Comparison of ENCODE assay signal across 9 cellular contexts in the genomic region with DNA sequence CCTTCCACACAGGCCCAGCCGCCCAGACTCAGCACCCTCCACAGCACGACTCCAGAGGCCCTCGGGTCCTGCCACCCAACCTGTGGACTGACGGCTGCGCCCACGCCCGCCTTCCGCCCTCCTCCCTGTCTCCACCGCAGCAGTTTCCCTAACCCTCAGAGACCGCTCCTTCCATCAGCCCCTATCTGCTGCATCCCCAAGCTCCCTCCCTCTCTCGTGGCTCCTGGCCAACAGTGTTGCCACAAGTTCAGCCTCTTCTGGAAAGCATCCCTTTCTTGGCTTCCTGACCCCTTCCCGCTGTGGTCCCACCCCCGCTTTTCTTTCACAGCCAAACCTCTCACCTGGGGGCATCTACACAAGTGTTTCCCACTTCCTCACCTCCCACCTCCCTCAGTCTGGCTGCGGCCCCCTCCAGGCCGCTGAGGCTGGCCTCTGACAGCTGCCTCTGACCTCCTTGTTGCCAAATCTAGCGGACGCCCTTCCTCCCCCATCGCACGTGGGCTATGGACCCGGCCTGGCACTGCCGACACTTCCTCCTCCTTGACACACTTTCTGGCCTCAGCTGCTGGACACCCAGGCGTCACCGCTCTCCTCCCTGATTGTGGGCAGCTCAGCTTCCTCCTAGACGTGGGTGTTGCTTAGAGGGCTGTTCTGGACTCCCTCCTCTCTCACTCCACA.
A peak's percentile ranks its signal among the peaks of the same experiment; 100 is the strongest.
DNase-seq lines count a peak whose midpoint lies in the region; ATAC-seq and TF ChIP-seq lines count a peak whose summit lies in the region.
"Had no signal": no experiment of that assay in that cellular context is flagged by ENCODE, and none has a peak within 500 bp of the region (broad histone marks: within the 10 kb centered on the region; RNA-seq: fewer than 3 reads in every experiment).

No MANE protein-coding gene starts in this region.

- POLR2A ChIA-PET in activated naive CD8-positive, alpha-beta T cell treated with anti-CD3 and anti-CD28 coated beads, Interleukin-2, amount 10 ng/mL, durations not matched to agents 7 days and 5 days (lab: Charles Lee): no interaction called here

- H4K20me1 ChIP-seq in Karpas-422 (ENCODE audit: insufficient read depth, low read depth, low read length): no peaks in the 10 kb centered on the region

- no peaks in the 10 kb centered on the region for H3K36me3 ChIP-seq in Karpas-422 (ENCODE audit: insufficient read depth, low read length)

- H3K79me2 ChIP-seq in Karpas-422 (ENCODE audit: low read length): no peaks in the 10 kb centered on the region

- H3K4me1 ChIP-seq in Karpas-422 (ENCODE audit: low read length): peaks cover 99% of the 10 kb centered on the region

- in situ Hi-C loops in GM13977 (cut with MboI; ENCODE audit: low pct_unique_long_range_greater_than_20kb, low sequenced_read_pairs, unreplicated experiment): no loop called here

- H3K4me3 ChIP-seq in Karpas-422 (ENCODE audit: low read length): no peak overlapping the region

- peak; percentile 40 for ATAC-seq in activated naive CD8-positive, alpha-beta T cell treated with anti-CD3 and anti-CD28 coated beads, Interleukin-2, amount 10 ng/mL, durations not matched to agents 7 days and 5 days (ENCODE audit: low read depth)

- H3K27ac ChIP-seq in Karpas-422 (ENCODE audit: low read length) (no peak overlapping the region), substantia nigra (ENCODE audit: low read depth, low read length, poor library complexity, severe bottlenecking) (no peak overlapping the region)

- no peaks in the 10 kb centered on the region for H3K9me3 ChIP-seq in Karpas-422 (ENCODE audit: low read length)

- peak overlapping the region; percentile 12 for H3K4me2 ChIP-seq in Karpas-422 (ENCODE audit: low read depth, low read length, poor library complexity, severe bottlenecking)

- H3K9me2 ChIP-seq in Karpas-422 (replicated peaks; ENCODE audit: insufficient read depth, low read length): no peaks in the 10 kb centered on the region

- H2AFZ ChIP-seq in Karpas-422 (ENCODE audit: low read length): no peak overlapping the region

- no peaks in the 10 kb centered on the region for H3K9me3 Mint-ChIP-seq in activated naive CD8-positive, alpha-beta T cell treated with anti-CD3 and anti-CD28 coated beads, Interleukin-2, amount 10 ng/mL, durations not matched to agents 7 days and 5 days

- no peak for DNase-seq in Karpas-422
- DNase-seq in activated naive CD8-positive, alpha-beta T cell treated with anti-CD3 and anti-CD28 coated beads, Interleukin-2, amount 10 ng/mL, durations not matched to agents 7 days and 5 days: no peak
- peak; percentile 60 for DNase-seq in kidney tubule cell (ENCODE audit: low spot score)
- DNase-seq in substantia nigra (lab: John Stamatoyannopoulos, UW): peak in 40 of 49 donors; percentile 16 to 81 (median 49)
- DNase-seq in GM13977 (ENCODE audit: low spot score): no peak
- no peak for DNase-seq in epidermal melanocyte (ENCODE audit: insufficient read length, low spot score)
- DNase-seq in stimulated activated CD4-positive, alpha-beta T cell treated with anti-CD3 and anti-CD28 coated beads, Interleukin-2, amount 100 ng/mL, for 48 hours: no peak
- DNase-seq: activated T-cell treated with anti-CD3 and anti-CD28 coated beads, Interleukin-2, amount 50 U/mL, for 48 hours; NCI-H2029 treated with DMSO at 0.1 percent for 48 hours had no signal

- no peaks in the 10 kb centered on the region for H3K36me3 Mint-ChIP-seq in activated naive CD8-positive, alpha-beta T cell treated with anti-CD3 and anti-CD28 coated beads, Interleukin-2, amount 10 ng/mL, durations not matched to agents 7 days and 5 days

- H3K4me3 Mint-ChIP-seq in activated naive CD8-positive, alpha-beta T cell treated with anti-CD3 and anti-CD28 coated beads, Interleukin-2, amount 10 ng/mL, durations not matched to agents 7 days and 5 days: peak overlapping the region; percentile 27

- TF ChIP-seq CTCF in GM13977 (IDR thresholded peaks at IDR 0.05; ENCODE audit: extremely low read depth, insufficient read depth, missing control alignments): no peak

- peak overlapping the region; percentile 67 for H3K27ac Mint-ChIP-seq in activated naive CD8-positive, alpha-beta T cell treated with anti-CD3 and anti-CD28 coated beads, Interleukin-2, amount 10 ng/mL, durations not matched to agents 7 days and 5 days

- H3K9ac ChIP-seq in Karpas-422 (ENCODE audit: low read length): peak overlapping the region; percentile 39

- H3K4me1 Mint-ChIP-seq in activated naive CD8-positive, alpha-beta T cell treated with anti-CD3 and anti-CD28 coated beads, Interleukin-2, amount 10 ng/mL, durations not matched to agents 7 days and 5 days: peaks cover 33% of the 10 kb centered on the region

- no peaks in the 10 kb centered on the region for H3K27me3 ChIP-seq in Karpas-422 (ENCODE audit: low read length)

- H3K27me3 Mint-ChIP-seq in activated naive CD8-positive, alpha-beta T cell treated with anti-CD3 and anti-CD28 coated beads, Interleukin-2, amount 10 ng/mL, durations not matched to agents 7 days and 5 days: peaks cover 25% of the 10 kb centered on the region

Comparison
In these comparisons a context has a peak if more than half of its experiments do, and no peak if none do; other contexts are left out.
1. DNase-seq: peak in kidney tubule cell (single experiment) and substantia nigra (40 of 49); none in Karpas-422 (single experiment), activated naive CD8-positive, alpha-beta T cell treated with anti-CD3 and anti-CD28 coated beads, Interleukin-2, amount 10 ng/mL, durations not matched to agents 7 days and 5 days (single experiment), GM13977 (single experiment), epidermal melanocyte (single experiment) and stimulated activated CD4-positive, alpha-beta T cell treated with anti-CD3 and anti-CD28 coated beads, Interleukin-2, amount 100 ng/mL, for 48 hours (0 of 2).